Comparison of ENCODE assay signal across 1 cellular context in the genomic region with DNA sequence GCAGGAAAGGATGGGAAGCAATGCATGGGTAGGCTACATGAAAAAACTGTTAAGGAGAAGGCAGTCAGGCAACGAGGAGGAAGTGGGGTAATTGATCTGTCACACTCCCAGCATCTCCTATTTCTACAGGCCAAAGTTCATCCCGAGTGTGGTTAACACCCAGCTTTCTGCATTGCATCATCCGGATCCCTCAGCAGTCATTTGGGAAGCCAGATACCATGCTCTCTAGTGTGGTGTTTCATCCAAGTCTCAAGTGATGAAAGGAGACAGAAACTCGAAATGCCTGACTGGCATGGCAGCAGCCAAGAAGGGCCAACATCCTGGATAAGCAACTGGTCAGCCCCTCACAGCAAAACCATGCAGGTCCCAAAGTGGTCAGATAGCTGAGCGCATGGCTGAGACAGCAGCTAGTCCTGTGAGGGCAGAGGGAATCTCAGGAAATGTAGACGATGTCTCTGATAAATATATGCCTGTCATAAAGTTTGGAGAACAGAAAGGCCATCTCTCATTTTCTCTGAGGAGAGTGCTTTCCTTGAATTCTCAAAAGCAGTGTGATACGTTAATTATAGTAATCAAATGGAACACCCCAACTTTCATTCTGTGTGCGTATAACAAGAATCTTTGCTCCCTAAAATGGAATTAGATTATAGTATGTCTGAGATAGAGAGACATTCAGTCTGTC.
TF ChIP-seq lines count a peak whose summit lies in the region.

No MANE protein-coding gene starts in this region.

TF ChIP-seq in HepG2, 621 proteins besides CTCF, POLR2A, EP300 and RAD21 (continued from another document):
- TF ChIP-seq, protein P1, sequence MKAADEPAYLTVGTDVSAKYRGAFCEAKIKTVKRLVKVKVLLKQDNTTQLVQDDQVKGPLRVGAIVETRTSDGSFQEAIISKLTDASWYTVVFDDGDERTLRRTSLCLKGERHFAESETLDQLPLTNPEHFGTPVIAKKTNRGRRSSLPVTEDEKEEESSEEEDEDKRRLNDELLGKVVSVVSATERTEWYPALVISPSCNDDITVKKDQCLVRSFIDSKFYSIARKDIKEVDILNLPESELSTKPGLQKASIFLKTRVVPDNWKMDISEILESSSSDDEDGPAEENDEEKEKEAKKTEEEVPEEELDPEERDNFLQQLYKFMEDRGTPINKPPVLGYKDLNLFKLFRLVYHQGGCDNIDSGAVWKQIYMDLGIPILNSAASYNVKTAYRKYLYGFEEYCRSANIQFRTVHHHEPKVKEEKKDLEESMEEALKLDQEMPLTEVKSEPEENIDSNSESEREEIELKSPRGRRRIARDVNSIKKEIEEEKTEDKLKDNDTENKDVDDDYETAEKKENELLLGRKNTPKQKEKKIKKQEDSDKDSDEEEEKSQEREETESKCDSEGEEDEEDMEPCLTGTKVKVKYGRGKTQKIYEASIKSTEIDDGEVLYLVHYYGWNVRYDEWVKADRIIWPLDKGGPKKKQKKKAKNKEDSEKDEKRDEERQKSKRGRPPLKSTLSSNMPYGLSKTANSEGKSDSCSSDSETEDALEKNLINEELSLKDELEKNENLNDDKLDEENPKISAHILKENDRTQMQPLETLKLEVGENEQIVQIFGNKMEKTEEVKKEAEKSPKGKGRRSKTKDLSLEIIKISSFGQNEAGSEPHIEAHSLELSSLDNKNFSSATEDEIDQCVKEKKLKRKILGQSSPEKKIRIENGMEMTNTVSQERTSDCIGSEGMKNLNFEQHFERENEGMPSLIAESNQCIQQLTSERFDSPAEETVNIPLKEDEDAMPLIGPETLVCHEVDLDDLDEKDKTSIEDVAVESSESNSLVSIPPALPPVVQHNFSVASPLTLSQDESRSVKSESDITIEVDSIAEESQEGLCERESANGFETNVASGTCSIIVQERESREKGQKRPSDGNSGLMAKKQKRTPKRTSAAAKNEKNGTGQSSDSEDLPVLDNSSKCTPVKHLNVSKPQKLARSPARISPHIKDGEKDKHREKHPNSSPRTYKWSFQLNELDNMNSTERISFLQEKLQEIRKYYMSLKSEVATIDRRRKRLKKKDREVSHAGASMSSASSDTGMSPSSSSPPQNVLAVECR (CRISPR knock-in tag; IDR thresholded peaks at IDR 0.05; ENCODE audit: borderline replicate concordance): peak; percentile 64; the same call in 1 of the 2 replicates
- TF ChIP-seq HNRNPLL (IDR thresholded peaks at IDR 0.05; ENCODE audit: low read depth, low read length, poor library complexity, severe bottlenecking): no peak
- TF ChIP-seq ZNF382 (CRISPR knock-in tag; IDR thresholded peaks at IDR 0.05; ENCODE audit: borderline replicate concordance): no peak
- no peak for TF ChIP-seq FIP1L1 (IDR thresholded peaks at IDR 0.05; ENCODE audit: borderline replicate concordance, insufficient read depth, low read depth, low read length)
- TF ChIP-seq ZNF749 (CRISPR knock-in tag; IDR thresholded peaks at IDR 0.05; ENCODE audit: borderline replicate concordance): peak; percentile 65; the same call in 1 of the 2 replicates
- TF ChIP-seq CREB3 (CRISPR knock-in tag; IDR thresholded peaks at IDR 0.05): no peak
- TF ChIP-seq JUN (CRISPR knock-in tag; IDR thresholded peaks at IDR 0.05): peak; percentile 87
- no peak for TF ChIP-seq ZNF207 (IDR thresholded peaks at IDR 0.05; ENCODE audit: borderline replicate concordance)
- TF ChIP-seq FOSL1 (CRISPR knock-in tag; IDR thresholded peaks at IDR 0.05; ENCODE audit: borderline replicate concordance): no peak
- no peak for TF ChIP-seq PAWR (CRISPR knock-in tag; IDR thresholded peaks at IDR 0.05; ENCODE audit: borderline replicate concordance)
- no peak for TF ChIP-seq ZNF776 (CRISPR knock-in tag; IDR thresholded peaks at IDR 0.05)
- no peak for TF ChIP-seq ZNF577 (CRISPR knock-in tag; IDR thresholded peaks at IDR 0.05; ENCODE audit: borderline replicate concordance, low read depth)
- TF ChIP-seq ZNF550 (CRISPR knock-in tag; IDR thresholded peaks at IDR 0.05; ENCODE audit: borderline replicate concordance): no peak
- TF ChIP-seq MTF2 (CRISPR knock-in tag; IDR thresholded peaks at IDR 0.05; ENCODE audit: borderline replicate concordance): no peak
- TF ChIP-seq ZNF281 (CRISPR knock-in tag; IDR thresholded peaks at IDR 0.05; ENCODE audit: borderline replicate concordance): peak; percentile 51; the same call in 1 of the 2 replicates
- TF ChIP-seq KLF6 (CRISPR knock-in tag; IDR thresholded peaks at IDR 0.05): peak; percentile 57; the same call in 1 of the 2 replicates
- TF ChIP-seq, protein P2, sequence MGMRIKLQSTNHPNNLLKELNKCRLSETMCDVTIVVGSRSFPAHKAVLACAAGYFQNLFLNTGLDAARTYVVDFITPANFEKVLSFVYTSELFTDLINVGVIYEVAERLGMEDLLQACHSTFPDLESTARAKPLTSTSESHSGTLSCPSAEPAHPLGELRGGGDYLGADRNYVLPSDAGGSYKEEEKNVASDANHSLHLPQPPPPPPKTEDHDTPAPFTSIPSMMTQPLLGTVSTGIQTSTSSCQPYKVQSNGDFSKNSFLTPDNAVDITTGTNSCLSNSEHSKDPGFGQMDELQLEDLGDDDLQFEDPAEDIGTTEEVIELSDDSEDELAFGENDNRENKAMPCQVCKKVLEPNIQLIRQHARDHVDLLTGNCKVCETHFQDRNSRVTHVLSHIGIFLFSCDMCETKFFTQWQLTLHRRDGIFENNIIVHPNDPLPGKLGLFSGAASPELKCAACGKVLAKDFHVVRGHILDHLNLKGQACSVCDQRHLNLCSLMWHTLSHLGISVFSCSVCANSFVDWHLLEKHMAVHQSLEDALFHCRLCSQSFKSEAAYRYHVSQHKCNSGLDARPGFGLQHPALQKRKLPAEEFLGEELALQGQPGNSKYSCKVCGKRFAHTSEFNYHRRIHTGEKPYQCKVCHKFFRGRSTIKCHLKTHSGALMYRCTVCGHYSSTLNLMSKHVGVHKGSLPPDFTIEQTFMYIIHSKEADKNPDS (CRISPR knock-in tag; IDR thresholded peaks at IDR 0.05): no peak
- TF ChIP-seq BCL6 (CRISPR knock-in tag; IDR thresholded peaks at IDR 0.05): peak; percentile 92
- TF ChIP-seq SUZ12 (IDR thresholded peaks at IDR 0.05; ENCODE audit: low read depth, low read length): no peak
- peak; percentile 87 for TF ChIP-seq ZNF781 (CRISPR knock-in tag; IDR thresholded peaks at IDR 0.05; ENCODE audit: borderline replicate concordance, not compliant biosample characterization)
- peak; percentile 40; the same call in 1 of the 2 replicates for TF ChIP-seq ATF1 (CRISPR knock-in tag; IDR thresholded peaks at IDR 0.05)
- TF ChIP-seq ZMYM4 (CRISPR knock-in tag; IDR thresholded peaks at IDR 0.05): peak; percentile 98
- TF ChIP-seq RFX3 (CRISPR knock-in tag; IDR thresholded peaks at IDR 0.05): no peak
- TF ChIP-seq GATA4 (IDR thresholded peaks at IDR 0.05; ENCODE audit: borderline replicate concordance, low read depth): no peak; the same call in 1 of the 2 replicates
- peak; percentile 73; the same call in 1 of the 2 replicates for TF ChIP-seq ZZZ3 (CRISPR knock-in tag; IDR thresholded peaks at IDR 0.05; ENCODE audit: borderline replicate concordance)
- TF ChIP-seq PRDM15 (CRISPR knock-in tag; IDR thresholded peaks at IDR 0.05): no peak
- no peak for TF ChIP-seq ZNF296 (CRISPR knock-in tag; conservative IDR thresholded peaks at IDR 0.05)
- peak; percentile 74; the same call in 1 of the 2 replicates for TF ChIP-seq TFDP1 (CRISPR knock-in tag; IDR thresholded peaks at IDR 0.05; ENCODE audit: borderline replicate concordance)
